ENCODE assay signal across 1 cellular context in the genomic region with DNA sequence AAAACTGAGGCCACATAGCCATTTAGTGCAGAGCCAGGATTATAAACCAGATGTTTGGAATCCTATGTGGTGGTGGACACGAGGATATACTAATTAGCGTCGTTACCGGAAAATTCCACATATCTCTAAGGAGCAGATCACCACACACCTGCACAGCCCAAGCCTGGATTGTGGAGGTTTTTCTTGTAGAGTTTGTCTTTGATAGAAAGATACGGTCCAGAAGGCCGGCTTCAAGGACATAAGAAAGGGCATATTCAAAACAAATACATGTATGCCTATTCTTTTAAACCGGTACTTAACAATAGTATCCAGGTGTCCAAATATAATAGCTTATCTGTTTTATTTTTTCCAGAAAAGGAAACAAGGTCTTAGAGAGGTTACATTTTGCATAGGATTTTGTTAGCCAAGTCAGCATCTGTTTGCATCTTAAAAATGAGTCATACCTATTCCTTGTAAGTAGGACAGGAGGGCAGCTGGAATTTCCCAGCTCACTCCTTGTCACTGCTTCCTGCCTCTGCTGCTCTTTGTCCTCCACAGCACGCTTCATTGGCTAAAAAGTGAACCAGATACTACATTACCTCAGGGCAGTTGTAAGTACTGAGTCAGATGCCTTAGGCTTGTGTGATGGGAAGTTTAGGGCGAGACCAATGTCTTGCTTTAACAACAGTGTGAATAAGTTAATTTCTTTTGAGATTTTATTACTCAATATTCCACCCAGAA.
TF ChIP-seq lines count a peak whose summit lies in the region.

No MANE protein-coding gene starts in this region.

TF ChIP-seq in A549, 52 proteins besides CTCF, POLR2A, EP300 and RAD21 (continued from another document):
- TF ChIP-seq ESRRA (IDR thresholded peaks at IDR 0.05; ENCODE audit: borderline replicate concordance, low read length), result no peak
- no peak for TF ChIP-seq SREBF2 (IDR thresholded peaks at IDR 0.05)
- TF ChIP-seq FOSB (CRISPR knock-in tag; IDR thresholded peaks at IDR 0.05), result no peak
TF ChIP-seq in A549: peak in this region for 10.
